In genomic region chr13:105611424-105611823, GRCh38 we compare ENCODE assay signal across 14 cellular contexts.
DNase-seq lines count a peak whose midpoint lies in the region; ATAC-seq and TF ChIP-seq lines count a peak whose summit lies in the region.
"Had no signal": no experiment of that assay in that cellular context is flagged by ENCODE, and none has a peak within 500 bp of the region (broad histone marks: within the 10 kb centered on the region; RNA-seq: fewer than 3 reads in every experiment).

No MANE protein-coding gene starts in this region.

- no peaks in the 10 kb centered on the region for H3K9me3 Mint-ChIP-seq in GM23338
- H3K9me3 Mint-ChIP-seq: stimulated activated naive CD8-positive, alpha-beta T cell treated with anti-CD3 and anti-CD28 coated beads, Interleukin-15, Interleukin-2, amounts not matched to agents 100 ng/mL and 50 ng/mL, for 24 hours had no signal

- H3K27me3 ChIP-seq in GM23338 (ENCODE audit: insufficient read depth), result no peaks in the 10 kb centered on the region
- no peaks in the 10 kb centered on the region for H3K27me3 ChIP-seq in hepatocyte
- H3K27me3 ChIP-seq in tibial nerve, result no peaks in the 10 kb centered on the region

- H3K4me1 Mint-ChIP-seq in GM23338, result peaks cover 30% of the 10 kb centered on the region

- peaks cover 15% of the 10 kb centered on the region for H3K4me1 ChIP-seq in GM23338 (ENCODE audit: insufficient read depth)
- no peaks in the 10 kb centered on the region for H3K4me1 ChIP-seq in hepatocyte (ENCODE audit: insufficient read depth)
- peaks cover 0 to 8% (median 0%) of the 10 kb centered on the region in 4 donors for H3K4me1 ChIP-seq in tibial nerve

- no peak overlapping the region for H3K4me3 Mint-ChIP-seq in GM23338
- H3K4me3 Mint-ChIP-seq: dendritic cell treated with granulocyte-macrophage colony-stimulating factor and Interleukin-4, amounts not matched to agents 40 ng/mL and 50 ng/mL, for 4 days; stimulated activated naive CD8-positive, alpha-beta T cell treated with anti-CD3 and anti-CD28 coated beads, Interleukin-15, Interleukin-2, amounts not matched to agents 100 ng/mL and 50 ng/mL, for 24 hours had no signal

- DNase-seq in GM23338 (ENCODE audit: low spot score) (peak; percentile 62), astrocyte of the spinal cord (ENCODE audit: low read depth, low spot score) (peak; percentile 76), hepatocyte (ENCODE audit: low spot score) (no peak), skeletal muscle cell (ENCODE audit: low read depth) (peak; percentile 47), GDM1 (lab: John Stamatoyannopoulos, UW) (no peak), foreskin melanocyte (no peak), tibial nerve (ENCODE audit: low spot score in 2 of 2) (no peak)
- DNase-seq: midbrain, MM.1S had no signal

- H3K36me3 ChIP-seq in GM23338 (ENCODE audit: insufficient read depth) (no peaks in the 10 kb centered on the region), hepatocyte (replicated peaks; ENCODE audit: insufficient read depth, low read depth) (no peaks in the 10 kb centered on the region), tibial nerve (no peaks in the 10 kb centered on the region)

- TF ChIP-seq POLR2A in tibial nerve (IDR thresholded peaks at IDR 0.05), result no peak

- H3K4me2 ChIP-seq in GM23338, result no peak overlapping the region
- peak overlapping the region; percentile 8 for H3K4me2 ChIP-seq in hepatocyte

- H3K9me2 ChIP-seq in GM23338 (ENCODE audit: insufficient read depth), result no peaks in the 10 kb centered on the region
- H3K9me2 ChIP-seq in hepatocyte (replicated peaks; ENCODE audit: insufficient read depth), result no peaks in the 10 kb centered on the region

- WGBS in hepatocyte (ENCODE audit: low lambda C conversion rate, missing lambda C conversion rate), result 41% methylated on average over 5 of the region's 5 CpGs
- WGBS in tibial nerve, 2 donors, result 14 to 30% methylated on average over 5 of the region's 5 CpGs

- H3K9me3 ChIP-seq in hepatocyte (ENCODE audit: low read depth), result no peaks in the 10 kb centered on the region
- no peaks in the 10 kb centered on the region for H3K9me3 ChIP-seq in tibial nerve

- no peak for TF ChIP-seq CTCF in GM23338 (conservative IDR thresholded peaks at IDR 0.05; ENCODE audit: low read depth in 2 of 2)
- TF ChIP-seq CTCF in astrocyte of the spinal cord (IDR thresholded peaks at IDR 0.05; ENCODE audit: low read depth, low read length), result no peak
- TF ChIP-seq CTCF in hepatocyte (IDR thresholded peaks at IDR 0.05; ENCODE audit: poor library complexity), result no peak
- no peak for TF ChIP-seq CTCF in tibial nerve (IDR thresholded peaks at IDR 0.05)

- in situ Hi-C loops in astrocyte of the spinal cord (cut with HindIII; ENCODE audit: low sequenced_read_pairs), result no loop called here

- H2AFZ ChIP-seq in GM23338 (no peak overlapping the region), hepatocyte (no peak overlapping the region)

- TF ChIP-seq EP300 in tibial nerve (IDR thresholded peaks at IDR 0.05), result no peak

- no peak overlapping the region for H3K27ac ChIP-seq in GM23338 (ENCODE audit: low read depth)
- H3K27ac ChIP-seq in hepatocyte, result no peak overlapping the region
- H3K27ac ChIP-seq in tibial nerve, result no peak overlapping the region

- H3K79me2 ChIP-seq in GM23338 (replicated peaks; ENCODE audit: insufficient read depth), result no peaks in the 10 kb centered on the region
- no peaks in the 10 kb centered on the region for H3K79me2 ChIP-seq in hepatocyte

- H3F3A ChIP-seq in GM23338 (replicated peaks; ENCODE audit: low read depth), result no peaks in the 10 kb centered on the region

- H3K36me3 Mint-ChIP-seq in GM23338 (ENCODE audit: low read depth), result no peaks in the 10 kb centered on the region
- H3K36me3 Mint-ChIP-seq: activated naive CD4-positive, alpha-beta T cell treated with anti-CD3 and anti-CD28 coated beads, Interleukin-2, amount 50 U/mL, for 72 hours had no signal

- ATAC-seq in GM23338, result peak; percentile 86
- ATAC-seq in GM19395 (IDR thresholded peaks at IDR 0.05; ENCODE audit: unreplicated experiment), result no peak
- ATAC-seq: activated naive CD4-positive, alpha-beta T cell treated with anti-CD3 and anti-CD28 coated beads, Interleukin-2, amount 50 U/mL, for 72 hours; Panc1 had no signal

- H3K27ac Mint-ChIP-seq in GM23338, result 0 out of 2 replicates have a peak overlapping the region, but pooled peaks have one; percentile 32
- H3K27ac Mint-ChIP-seq: dendritic cell treated with granulocyte-macrophage colony-stimulating factor and Interleukin-4, amounts not matched to agents 40 ng/mL and 50 ng/mL, for 4 days; stimulated activated naive CD8-positive, alpha-beta T cell treated with anti-CD3 and anti-CD28 coated beads, Interleukin-15, Interleukin-2, amounts not matched to agents 100 ng/mL and 50 ng/mL, for 24 hours had no signal

- peaks cover 2% of the 10 kb centered on the region for H3K27me3 Mint-ChIP-seq in GM23338 (ENCODE audit: insufficient read depth, low read depth, poor library complexity)
- H3K27me3 Mint-ChIP-seq: dendritic cell treated with granulocyte-macrophage colony-stimulating factor and Interleukin-4, amounts not matched to agents 40 ng/mL and 50 ng/mL, for 4 days; stimulated activated naive CD8-positive, alpha-beta T cell treated with anti-CD3 and anti-CD28 coated beads, Interleukin-15, Interleukin-2, amounts not matched to agents 100 ng/mL and 50 ng/mL, for 24 hours had no signal

- no peaks in the 10 kb centered on the region for H4K20me1 ChIP-seq in GM23338 (replicated peaks; ENCODE audit: insufficient read depth)
- H4K20me1 ChIP-seq in hepatocyte (ENCODE audit: insufficient read depth, poor library complexity, severe bottlenecking), result no peaks in the 10 kb centered on the region

- no peak overlapping the region for H3K4me3 ChIP-seq in GM23338
- H3K4me3 ChIP-seq in astrocyte of the spinal cord (ENCODE audit: low read depth, low read length), result no peak overlapping the region
- H3K4me3 ChIP-seq in hepatocyte, result no peak overlapping the region
- H3K4me3 ChIP-seq in skeletal muscle cell (ENCODE audit: low read depth, low read length), result no peak overlapping the region
- no peak overlapping the region for H3K4me3 ChIP-seq in tibial nerve

TF ChIP-seq in GM23338, 12 proteins besides CTCF, POLR2A, EP300 and RAD21 (continues in another document):
- no peak for TF ChIP-seq JUNB (IDR thresholded peaks at IDR 0.05; ENCODE audit: unreplicated experiment)
- TF ChIP-seq STAT1 (IDR thresholded peaks at IDR 0.05; ENCODE audit: unreplicated experiment), result no peak
- no peak for TF ChIP-seq EZH2 (IDR thresholded peaks at IDR 0.05; ENCODE audit: low read depth, unreplicated experiment)
- no peak for TF ChIP-seq POLR2AphosphoS5 (IDR thresholded peaks at IDR 0.05; ENCODE audit: low read depth)
- no peak for TF ChIP-seq ZNF114 (CRISPR knock-in tag; IDR thresholded peaks at IDR 0.05)
- TF ChIP-seq ETS1 (IDR thresholded peaks at IDR 0.05), result no peak
- TF ChIP-seq ZNF331 (CRISPR knock-in tag; IDR thresholded peaks at IDR 0.05; ENCODE audit: low read depth), result no peak

Comparison
In these comparisons a context has a peak if more than half of its experiments do, and no peak if none do; other contexts are left out.
1. DNase-seq: peak in GM23338 (single experiment), astrocyte of the spinal cord (single experiment) and skeletal muscle cell (single experiment); none in hepatocyte (single experiment), GDM1 (single experiment), foreskin melanocyte (single experiment) and tibial nerve (0 of 2).